In genomic region chr14:88322505-88323085, GRCh38 we compare ENCODE assay signal across 10 cellular contexts. TPM values are rescaled to one million over a fixed set of nuclear protein-coding genes. Genes with fewer than 3 reads are reported as not detected.
DNase-seq lines count a peak whose midpoint lies in the region; FAIRE-seq and TF ChIP-seq lines count a peak whose summit lies in the region.
"Had no signal": no experiment of that assay in that cellular context is flagged by ENCODE, and none has a peak within 500 bp of the region (broad histone marks: within the 10 kb centered on the region; RNA-seq: fewer than 3 reads in every experiment).

No MANE protein-coding gene starts in this region.

- CTCF ChIA-PET in activated CD4-positive, alpha-beta memory T cell treated with anti-CD3 and anti-CD28 coated beads for 36 hours (lab: Charles Lee) = no interaction called here

- peaks cover 8% of the 10 kb centered on the region for H3K4me1 Mint-ChIP-seq in activated CD4-positive, alpha-beta memory T cell treated with anti-CD3 and anti-CD28 coated beads for 36 hours (ENCODE audit: low read depth)
- H3K4me1 Mint-ChIP-seq: stimulated activated effector memory CD8-positive, alpha-beta T cell treated with anti-CD3 and anti-CD28 coated beads, Interleukin-12 subunit alpha, Interleukin-12 subunit beta, amount 100 ng/mL, for 72 hours had no signal

- TF ChIP-seq POLR2A in testis (IDR thresholded peaks at IDR 0.05) = no peak

- H3K4me3 ChIP-seq in left ventricle myocardium inferior (peak overlapping the region; percentile 57), right atrium auricular region (peak overlapping the region in 1 of 2 donors; percentile 41), testis (peak overlapping the region; percentile 41 to 45), tibial artery (peak overlapping the region in 1 of 2 donors; percentile 39)
- H3K4me3 ChIP-seq: ovary had no signal

- POLR2A ChIA-PET in activated CD4-positive, alpha-beta memory T cell treated with anti-CD3 and anti-CD28 coated beads for 36 hours (lab: Charles Lee) = no interaction called here

- no peak overlapping the region for H3K27ac Mint-ChIP-seq in activated CD4-positive, alpha-beta memory T cell treated with anti-CD3 and anti-CD28 coated beads for 36 hours
- H3K27ac Mint-ChIP-seq: stimulated activated effector memory CD8-positive, alpha-beta T cell treated with anti-CD3 and anti-CD28 coated beads, Interleukin-12 subunit alpha, Interleukin-12 subunit beta, amount 100 ng/mL, for 72 hours had no signal

- 2 to 3% methylated on average over 26 of the region's 26 CpGs for WGBS in testis, 2 donors

- TF ChIP-seq CTCF in left ventricle myocardium inferior (IDR thresholded peaks at IDR 0.05; ENCODE audit: borderline replicate concordance) = no peak
- no peak for TF ChIP-seq CTCF in right atrium auricular region (IDR thresholded peaks at IDR 0.05)
- no peak for TF ChIP-seq CTCF in testis (IDR thresholded peaks at IDR 0.05)
- no peak for TF ChIP-seq CTCF in tibial artery (IDR thresholded peaks at IDR 0.05)

- H3K36me3 ChIP-seq in left ventricle myocardium inferior (no peaks in the 10 kb centered on the region), right atrium auricular region (no peaks in the 10 kb centered on the region), testis (ENCODE audit: low read depth, missing control alignments) (no peaks in the 10 kb centered on the region), tibial artery (no peaks in the 10 kb centered on the region)
- H3K36me3 ChIP-seq: ovary had no signal

- H3K9me3 ChIP-seq in left ventricle myocardium inferior (replicated peaks) (no peaks in the 10 kb centered on the region), right atrium auricular region (no peaks in the 10 kb centered on the region), testis (no peaks in the 10 kb centered on the region), tibial artery (no peaks in the 10 kb centered on the region)
- H3K9me3 ChIP-seq: ovary had no signal

- peak overlapping the region; percentile 5 for H3K4me3 Mint-ChIP-seq in activated CD4-positive, alpha-beta memory T cell treated with anti-CD3 and anti-CD28 coated beads for 36 hours

- H3K36me3 Mint-ChIP-seq in activated CD4-positive, alpha-beta memory T cell treated with anti-CD3 and anti-CD28 coated beads for 36 hours = no peaks in the 10 kb centered on the region
- H3K36me3 Mint-ChIP-seq: stimulated activated effector memory CD8-positive, alpha-beta T cell treated with anti-CD3 and anti-CD28 coated beads, Interleukin-12 subunit alpha, Interleukin-12 subunit beta, amount 100 ng/mL, for 72 hours had no signal

- H3K9me3 Mint-ChIP-seq in activated CD4-positive, alpha-beta memory T cell treated with anti-CD3 and anti-CD28 coated beads for 36 hours = no peaks in the 10 kb centered on the region
- H3K9me3 Mint-ChIP-seq: stimulated activated effector memory CD8-positive, alpha-beta T cell treated with anti-CD3 and anti-CD28 coated beads, Interleukin-12 subunit alpha, Interleukin-12 subunit beta, amount 100 ng/mL, for 72 hours had no signal

- H3K27ac ChIP-seq in left ventricle myocardium inferior (replicated peaks) = no peak overlapping the region
- no peak overlapping the region for H3K27ac ChIP-seq in right atrium auricular region
- no peak overlapping the region for H3K27ac ChIP-seq in testis
- H3K27ac ChIP-seq in tibial artery = no peak overlapping the region
- H3K27ac ChIP-seq: ovary had no signal

- FAIRE-seq in urothelium cell line (lab: Jason Lieb, UNC) = no peak

- intact Hi-C loops in left ventricle myocardium inferior (cut with micrococcal nuclease) = no loop called here
- intact Hi-C loops in activated CD4-positive, alpha-beta memory T cell treated with anti-CD3 and anti-CD28 coated beads for 36 hours (cut with micrococcal nuclease) = loop anchor here (10.0 kb wide), 1 partner anchor 678 kb away; no protein-coding TSS in a partner anchor
- intact Hi-C loops in testis (cut with DNase I; ENCODE audit: low total_unique reads) = no loop called here
- intact Hi-C loops in tibial artery (cut with DNase I; ENCODE audit: low total_unique reads) = no loop called here

- H3K27me3 Mint-ChIP-seq in activated CD4-positive, alpha-beta memory T cell treated with anti-CD3 and anti-CD28 coated beads for 36 hours = peaks cover 44% of the 10 kb centered on the region

- peaks cover 100% of the 10 kb centered on the region for H3K27me3 ChIP-seq in left ventricle myocardium inferior (ENCODE audit: low read depth)
- peaks cover 8 to 13% of the 10 kb centered on the region in 2 donors for H3K27me3 ChIP-seq in right atrium auricular region
- H3K27me3 ChIP-seq in testis = no peaks in the 10 kb centered on the region
- H3K27me3 ChIP-seq in tibial artery = peaks cover 0 to 61% of the 10 kb centered on the region in 2 donors
- H3K27me3 ChIP-seq: ovary had no signal

- no peak for DNase-seq in left ventricle myocardium inferior
- no peak for DNase-seq in right atrium auricular region (ENCODE audit: low spot score)
- no peak for DNase-seq in activated CD4-positive, alpha-beta memory T cell treated with anti-CD3 and anti-CD28 coated beads for 36 hours
- DNase-seq in inferior parietal cortex (ENCODE audit: extremely low spot score) = peak; percentile 42
- no peak for DNase-seq in testis
- no peak for DNase-seq in tibial artery
- DNase-seq in urothelium cell line (ENCODE audit: low spot score) = no peak
- no peak for DNase-seq in activated effector memory CD4-positive, alpha-beta T cell treated with Interleukin-2 at 50 U/mL for 16 hours
- DNase-seq: ovary had no signal

- H3K4me1 ChIP-seq in left ventricle myocardium inferior = peaks cover 20% of the 10 kb centered on the region
- H3K4me1 ChIP-seq in right atrium auricular region = peaks cover 0 to 23% of the 10 kb centered on the region in 2 donors
- H3K4me1 ChIP-seq in testis = no peaks in the 10 kb centered on the region
- H3K4me1 ChIP-seq in tibial artery = peaks cover 0 to 26% (median 6%) of the 10 kb centered on the region in 4 donors

RNA-seq across cellular contexts. Expression of gene KCNK10, which starts 0.5 kb away (rescaled TPM):
- total RNA-seq in left ventricle myocardium inferior (not detected), right atrium auricular region (not detected), testis (1 to 10 TPM; 1.6 to 4.2 TPM)
- not detected for total RNA-seq in activated CD4-positive, alpha-beta memory T cell treated with anti-CD3 and anti-CD28 coated beads for 36 hours
- polyA plus RNA-seq in testis (ENCODE audit: insufficient read depth, low read depth, low replicate concordance) = 0.55 TPM
- total RNA-seq: ovary had no signal
